In the genomic region with DNA sequence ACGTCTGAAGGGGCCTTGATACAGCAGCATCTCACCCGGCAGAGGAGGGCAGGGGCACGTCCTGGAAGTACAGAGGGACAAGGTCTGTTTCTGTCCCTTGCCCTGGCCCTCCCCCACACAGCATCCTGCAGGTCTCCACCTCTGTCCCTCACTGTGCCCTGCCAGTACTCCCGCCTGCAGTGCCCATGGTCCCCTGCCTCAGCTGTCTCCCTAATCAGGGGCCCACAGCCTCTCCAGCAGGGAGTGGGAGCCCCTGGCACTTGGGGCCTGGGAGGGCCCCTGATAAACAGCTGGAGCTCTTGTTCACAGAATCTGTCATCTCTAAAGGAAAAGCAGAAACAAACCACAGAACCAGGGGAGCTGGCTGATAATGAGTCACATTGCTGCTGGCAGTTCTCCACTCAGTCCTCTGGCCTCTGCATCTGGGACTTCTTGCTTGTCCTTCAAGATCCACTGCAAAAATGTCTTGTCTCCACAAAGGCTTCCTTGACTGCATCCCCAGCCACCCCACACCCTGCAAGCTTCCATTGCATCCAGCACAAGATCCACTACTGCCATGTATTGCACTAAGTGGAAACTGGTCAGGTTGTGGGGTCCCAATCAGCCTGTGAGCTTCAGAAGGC, we compare ENCODE assay signal across 1 cellular context.
A peak's percentile ranks its signal among the peaks of the same experiment; 100 is the strongest.
TF ChIP-seq lines count a peak whose summit lies in the region.

No MANE protein-coding gene starts in this region.

TF ChIP-seq in GM12878, 131 proteins besides CTCF, POLR2A, EP300 and RAD21 (continued from another document):
- TF ChIP-seq, protein P1, sequence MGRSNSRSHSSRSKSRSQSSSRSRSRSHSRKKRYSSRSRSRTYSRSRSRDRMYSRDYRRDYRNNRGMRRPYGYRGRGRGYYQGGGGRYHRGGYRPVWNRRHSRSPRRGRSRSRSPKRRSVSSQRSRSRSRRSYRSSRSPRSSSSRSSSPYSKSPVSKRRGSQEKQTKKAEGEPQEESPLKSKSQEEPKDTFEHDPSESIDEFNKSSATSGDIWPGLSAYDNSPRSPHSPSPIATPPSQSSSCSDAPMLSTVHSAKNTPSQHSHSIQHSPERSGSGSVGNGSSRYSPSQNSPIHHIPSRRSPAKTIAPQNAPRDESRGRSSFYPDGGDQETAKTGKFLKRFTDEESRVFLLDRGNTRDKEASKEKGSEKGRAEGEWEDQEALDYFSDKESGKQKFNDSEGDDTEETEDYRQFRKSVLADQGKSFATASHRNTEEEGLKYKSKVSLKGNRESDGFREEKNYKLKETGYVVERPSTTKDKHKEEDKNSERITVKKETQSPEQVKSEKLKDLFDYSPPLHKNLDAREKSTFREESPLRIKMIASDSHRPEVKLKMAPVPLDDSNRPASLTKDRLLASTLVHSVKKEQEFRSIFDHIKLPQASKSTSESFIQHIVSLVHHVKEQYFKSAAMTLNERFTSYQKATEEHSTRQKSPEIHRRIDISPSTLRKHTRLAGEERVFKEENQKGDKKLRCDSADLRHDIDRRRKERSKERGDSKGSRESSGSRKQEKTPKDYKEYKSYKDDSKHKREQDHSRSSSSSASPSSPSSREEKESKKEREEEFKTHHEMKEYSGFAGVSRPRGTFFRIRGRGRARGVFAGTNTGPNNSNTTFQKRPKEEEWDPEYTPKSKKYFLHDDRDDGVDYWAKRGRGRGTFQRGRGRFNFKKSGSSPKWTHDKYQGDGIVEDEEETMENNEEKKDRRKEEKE (IDR thresholded peaks at IDR 0.05), result no peak
- peak; percentile 82 for TF ChIP-seq EED (IDR thresholded peaks at IDR 0.05; ENCODE audit: low read depth)
- TF ChIP-seq, protein P2, sequence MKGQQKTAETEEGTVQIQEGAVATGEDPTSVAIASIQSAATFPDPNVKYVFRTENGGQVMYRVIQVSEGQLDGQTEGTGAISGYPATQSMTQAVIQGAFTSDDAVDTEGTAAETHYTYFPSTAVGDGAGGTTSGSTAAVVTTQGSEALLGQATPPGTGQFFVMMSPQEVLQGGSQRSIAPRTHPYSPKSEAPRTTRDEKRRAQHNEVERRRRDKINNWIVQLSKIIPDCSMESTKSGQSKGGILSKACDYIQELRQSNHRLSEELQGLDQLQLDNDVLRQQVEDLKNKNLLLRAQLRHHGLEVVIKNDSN (IDR thresholded peaks at IDR 0.05; ENCODE audit: borderline replicate concordance, extremely low read length, insufficient read depth, low read depth, low read length), result peak; percentile 6
